Comparison of ENCODE assay signal across 19 cellular contexts in the genomic region with DNA sequence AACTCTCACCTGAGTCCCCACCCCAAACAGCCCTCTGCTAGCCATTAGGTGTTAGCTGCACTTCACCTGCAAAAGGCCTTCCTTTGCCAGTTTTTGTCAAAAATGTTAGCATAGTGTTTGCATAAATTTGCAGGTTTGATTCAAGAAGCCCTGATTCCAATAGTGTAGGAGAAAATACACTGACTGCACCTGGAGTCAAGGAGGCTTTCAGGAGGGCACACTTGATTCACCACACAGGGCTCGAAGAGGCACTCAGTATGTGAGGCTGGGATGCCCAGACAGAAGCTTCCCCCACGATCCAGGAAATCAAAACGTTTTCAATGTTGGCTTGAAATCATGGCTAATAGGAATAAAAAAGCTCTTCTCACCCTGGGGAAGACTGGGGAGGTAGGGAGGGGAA. TPM values are rescaled to one million over a fixed set of nuclear protein-coding genes. Genes with fewer than 3 reads are reported as not detected.
A peak's percentile ranks its signal among the peaks of the same experiment; 100 is the strongest.
DNase-seq lines count a peak whose midpoint lies in the region; ATAC-seq and TF ChIP-seq lines count a peak whose summit lies in the region.
"Had no signal": no experiment of that assay in that cellular context is flagged by ENCODE, and none has a peak within 500 bp of the region (broad histone marks: within the 10 kb centered on the region; RNA-seq: fewer than 3 reads in every experiment).

No MANE protein-coding gene starts in this region.

- 14 to 18% methylated on average over 3 of the region's 3 CpGs for WGBS in thyroid gland, 2 donors
- WGBS in spleen, 5 donors = 42 to 85% (median 68%) methylated on average over 3 of the region's 3 CpGs

- H3K4me1 ChIP-seq in thyroid gland (peaks cover 0 to 12% of the 10 kb centered on the region in 2 donors), spleen (peaks cover 0 to 13% (median 7%) of the 10 kb centered on the region in 6 donors)
- H3K4me1 ChIP-seq: HAP-1 had no signal

- H3K36me3 ChIP-seq in thyroid gland = no peaks in the 10 kb centered on the region
- H3K36me3 ChIP-seq in spleen = no peaks in the 10 kb centered on the region
- H3K36me3 ChIP-seq: BLaER1 treated with 17β-estradiol and CSF1 and Interleukin-3, amounts not matched to agents 10 nM and 100 nM; HAP-1 had no signal

- intact Hi-C loops in thyroid gland (cut with DNase I) (no loop called here), spleen (cut with DNase I; ENCODE audit: low total_unique reads) (no loop called here)

- TF ChIP-seq CTCF in thyroid gland (IDR thresholded peaks at IDR 0.05) (no peak), spleen (IDR thresholded peaks at IDR 0.05 in 8 of 11, conservative IDR thresholded peaks at IDR 0.05 in 3 of 11) (no peak)

- ATAC-seq in GM21737 (IDR thresholded peaks at IDR 0.05; ENCODE audit: unreplicated experiment) = no peak
- ATAC-seq: A549, HepG2 had no signal

- H3K9me3 ChIP-seq in thyroid gland (no peaks in the 10 kb centered on the region), spleen (no peaks in the 10 kb centered on the region)
- H3K9me3 ChIP-seq: A549; BLaER1 treated with 17β-estradiol and CSF1 and Interleukin-3, amounts not matched to agents 10 nM and 100 nM; HAP-1 had no signal

- TF ChIP-seq POLR2A in thyroid gland (IDR thresholded peaks at IDR 0.05) (no peak), spleen (IDR thresholded peaks at IDR 0.05) (no peak)

- no peaks in the 10 kb centered on the region for H3K27me3 ChIP-seq in thyroid gland
- peaks cover 0 to 4% (median 0%) of the 10 kb centered on the region in 7 donors for H3K27me3 ChIP-seq in spleen (replicated peaks in 1 of 7)
- H3K27me3 ChIP-seq: BLaER1 treated with 17β-estradiol and CSF1 and Interleukin-3, amounts not matched to agents 10 nM and 100 nM had no signal

- H3K27ac ChIP-seq in caudate nucleus (ENCODE audit: low read depth, low read length) (peak overlapping the region; percentile 98), thyroid gland (no peak overlapping the region), spleen (no peak overlapping the region)
- H3K27ac ChIP-seq: 22Rv1; A549; BLaER1 treated with 17β-estradiol and CSF1 and Interleukin-3, amounts not matched to agents 10 nM and 100 nM; GM23248 had no signal

- DNase-seq in NCI-H2107 treated with DMSO at 0.1 percent for 48 hours (lab: John Stamatoyannopoulos, UW; ENCODE audit: unreplicated experiment) = peak; percentile 20
- no peak for DNase-seq in NCI-H2107 (lab: John Stamatoyannopoulos, UW)
- DNase-seq in DMS79 (lab: John Stamatoyannopoulos, UW) = peak; percentile 53
- no peak for DNase-seq in caudate nucleus (lab: John Stamatoyannopoulos, UW)
- DNase-seq in thyroid gland = peak; percentile 5 to 35
- DNase-seq in spleen = no peak
- DNase-seq in activated naive CD4-positive, alpha-beta T cell (lab: John Stamatoyannopoulos, UW) = no peak
- DNase-seq: CD8-positive, alpha-beta memory T cell; COR-L47; DMS 273 treated with DMSO at 0.1 percent for 48 hours; DMS53; GDM1; GM23248 had no signal

- H3K4me3 ChIP-seq in thyroid gland (replicated peaks in 1 of 3) = no peak overlapping the region
- H3K4me3 ChIP-seq in spleen = no peak overlapping the region
- H3K4me3 ChIP-seq: A549; BLaER1 treated with 17β-estradiol and CSF1 and Interleukin-3, amounts not matched to agents 10 nM and 100 nM; GM23248; HAP-1 had no signal

RNA-seq across cellular contexts. Expression of gene DDX11, which starts 40.5 kb away (rescaled TPM):
- total RNA-seq in thyroid gland (10 to 100 TPM in 3 of 4 donors, 1 to 10 TPM in 1; 9.6 to 33.9 (median 24.8) TPM), spleen (10 to 100 TPM; 15.9 to 66.7 (median 45.3) TPM)
- 10 to 100 TPM; 13.3 to 31.0 (median 15.2) TPM for polyA plus RNA-seq in spleen

Comparison
In these comparisons a context has a peak if more than half of its experiments do, and no peak if none do; other contexts are left out.
1. DNase-seq: peak in NCI-H2107 treated with DMSO at 0.1 percent for 48 hours (single experiment), DMS79 (single experiment) and thyroid gland (2 of 2); none in NCI-H2107 (single experiment), caudate nucleus (0 of 61), spleen (single experiment) and activated naive CD4-positive, alpha-beta T cell (0 of 4).